Comparison of ENCODE assay signal across 9 cellular contexts in genomic region chr7:72493850-72494661, GRCh38.
A peak's percentile ranks its signal among the peaks of the same experiment; 100 is the strongest.
DNase-seq lines count a peak whose midpoint lies in the region; ATAC-seq and TF ChIP-seq lines count a peak whose summit lies in the region.
"Had no signal": no experiment of that assay in that cellular context is flagged by ENCODE, and none has a peak within 500 bp of the region (broad histone marks: within the 10 kb centered on the region; RNA-seq: fewer than 3 reads in every experiment).

No MANE protein-coding gene starts in this region.

- no peaks in the 10 kb centered on the region for H3K27me3 ChIP-seq in CD8-positive, alpha-beta T cell (ENCODE audit: insufficient read depth, low read length)
- H3K27me3 ChIP-seq in thyroid gland = no peaks in the 10 kb centered on the region

- TF ChIP-seq CTCF in CD8-positive, alpha-beta T cell (IDR thresholded peaks at IDR 0.05) = peak; percentile 74
- TF ChIP-seq CTCF in thyroid gland (IDR thresholded peaks at IDR 0.05) = peak in 5 of 6 experiments; percentile 34 to 76 (median 57)

- H3K27ac ChIP-seq in CD8-positive, alpha-beta T cell (ENCODE audit: low read depth, low read length) = no peak overlapping the region
- no peak overlapping the region for H3K27ac ChIP-seq in thyroid gland

- no peaks in the 10 kb centered on the region for H3K4me1 Mint-ChIP-seq in CD8-positive, alpha-beta T cell (ENCODE audit: low read depth)
- no peaks in the 10 kb centered on the region for H3K4me1 Mint-ChIP-seq in activated CD4-positive, alpha-beta memory T cell treated with anti-CD3 and anti-CD28 coated beads for 36 hours (ENCODE audit: low read depth)

- H3K36me3 ChIP-seq in CD8-positive, alpha-beta T cell (ENCODE audit: insufficient read depth, low read length) = no peaks in the 10 kb centered on the region
- no peaks in the 10 kb centered on the region for H3K36me3 ChIP-seq in thyroid gland

- POLR2A ChIA-PET in CD8-positive, alpha-beta T cell (lab: Charles Lee) = no interaction called here
- POLR2A ChIA-PET in activated CD4-positive, alpha-beta memory T cell treated with anti-CD3 and anti-CD28 coated beads for 36 hours (lab: Charles Lee) = no interaction called here

- peaks cover 13% of the 10 kb centered on the region for H3K9me3 Mint-ChIP-seq in CD8-positive, alpha-beta T cell
- H3K9me3 Mint-ChIP-seq in activated CD4-positive, alpha-beta memory T cell treated with anti-CD3 and anti-CD28 coated beads for 36 hours = peaks cover 6% of the 10 kb centered on the region

- H3K4me1 ChIP-seq in CD8-positive, alpha-beta T cell (ENCODE audit: insufficient read depth, low read length) = no peaks in the 10 kb centered on the region
- H3K4me1 ChIP-seq in thyroid gland = no peaks in the 10 kb centered on the region

- TF ChIP-seq POLR2A in erythroblast (IDR thresholded peaks at IDR 0.05; ENCODE audit: low read length) (no peak), thyroid gland (IDR thresholded peaks at IDR 0.05) (no peak)

- H3K9me3 ChIP-seq in CD8-positive, alpha-beta T cell (ENCODE audit: low read length) = no peaks in the 10 kb centered on the region
- H3K9me3 ChIP-seq in thyroid gland = no peaks in the 10 kb centered on the region

- H3K4me3 ChIP-seq in CD8-positive, alpha-beta T cell (ENCODE audit: low read depth, low read length) = no peak overlapping the region
- H3K4me3 ChIP-seq in thyroid gland (replicated peaks in 1 of 3) = no peak overlapping the region

- peak in 6 of 7 experiments; percentile 18 to 57 (median 44) for DNase-seq in CD8-positive, alpha-beta T cell
- DNase-seq in H4 (ENCODE audit: low spot score) (peak; percentile 69), NCI-H226 (peak; percentile 15), erythroblast (lab: John Stamatoyannopoulos, UW) (peak; percentile 43 to 67), myocyte (ENCODE audit: low read depth) (peak; percentile 68), thyroid gland (peak; percentile 72 to 82)
- DNase-seq in activated CD4-positive, alpha-beta memory T cell treated with anti-CD3 and anti-CD28 coated beads for 36 hours = peak; percentile 56

- H3K27me3 Mint-ChIP-seq in CD8-positive, alpha-beta T cell (ENCODE audit: low read depth) = no peaks in the 10 kb centered on the region
- no peaks in the 10 kb centered on the region for H3K27me3 Mint-ChIP-seq in activated CD4-positive, alpha-beta memory T cell treated with anti-CD3 and anti-CD28 coated beads for 36 hours
- H3K27me3 Mint-ChIP-seq: stimulated activated naive CD8-positive, alpha-beta T cell treated with anti-CD3 and anti-CD28 coated beads, Interleukin-15, Interleukin-2, amounts not matched to agents 100 ng/mL and 50 ng/mL, for 24 hours had no signal

- 50 to 64% methylated on average over 14 to 17 of the region's 17 CpGs for WGBS in thyroid gland, 2 donors

- no peak for ATAC-seq in CD8-positive, alpha-beta T cell
- no peak for ATAC-seq in HG03378 (IDR thresholded peaks at IDR 0.05; ENCODE audit: unreplicated experiment)

- CTCF ChIA-PET in CD8-positive, alpha-beta T cell (lab: Charles Lee) = interaction anchor here (0.6 to 1.4 kb wide), 5 partner anchors 9 to 21 kb away, joined by 3 to 4 read pairs (median 3); no protein-coding TSS in a partner anchor
- CTCF ChIA-PET in activated CD4-positive, alpha-beta memory T cell treated with anti-CD3 and anti-CD28 coated beads for 36 hours (lab: Charles Lee) = interaction anchor here (0.6 to 1.1 kb wide), 4 partner anchors 79 to 742 kb away, joined by 3 to 5 read pairs (median 3); no protein-coding TSS in a partner anchor

- no peak overlapping the region for H3K27ac Mint-ChIP-seq in CD8-positive, alpha-beta T cell
- no peak overlapping the region for H3K27ac Mint-ChIP-seq in activated CD4-positive, alpha-beta memory T cell treated with anti-CD3 and anti-CD28 coated beads for 36 hours
- H3K27ac Mint-ChIP-seq: stimulated activated naive CD8-positive, alpha-beta T cell treated with anti-CD3 and anti-CD28 coated beads, Interleukin-15, Interleukin-2, amounts not matched to agents 100 ng/mL and 50 ng/mL, for 24 hours had no signal

- intact Hi-C loops in CD8-positive, alpha-beta T cell (cut with DNase I, micrococcal nuclease) = loop anchor here in 1 of 2 experiments (10.0 kb wide), 1 partner anchor 739 kb away; no protein-coding TSS in a partner anchor
- intact Hi-C loops in activated CD4-positive, alpha-beta memory T cell treated with anti-CD3 and anti-CD28 coated beads for 36 hours (cut with micrococcal nuclease) = loop anchor here (10.0 kb wide), 1 partner anchor 739 kb away; no protein-coding TSS in a partner anchor
- intact Hi-C loops in thyroid gland (cut with DNase I) = no loop called here

- no peaks in the 10 kb centered on the region for H3K36me3 Mint-ChIP-seq in CD8-positive, alpha-beta T cell
- H3K36me3 Mint-ChIP-seq in activated CD4-positive, alpha-beta memory T cell treated with anti-CD3 and anti-CD28 coated beads for 36 hours = no peaks in the 10 kb centered on the region

- H3K4me3 Mint-ChIP-seq in CD8-positive, alpha-beta T cell = no peak overlapping the region
- H3K4me3 Mint-ChIP-seq in activated CD4-positive, alpha-beta memory T cell treated with anti-CD3 and anti-CD28 coated beads for 36 hours = no peak overlapping the region
- H3K4me3 Mint-ChIP-seq: stimulated activated naive CD8-positive, alpha-beta T cell treated with anti-CD3 and anti-CD28 coated beads, Interleukin-15, Interleukin-2, amounts not matched to agents 100 ng/mL and 50 ng/mL, for 24 hours had no signal

Comparison
In these comparisons a context has a peak if more than half of its experiments do, and no peak if none do; other contexts are left out.
1. DNase-seq: peak in every context shown above with its lines; median percentile 77 in thyroid gland; 69 in H4; 68 in myocyte; 56 in activated CD4-positive, alpha-beta memory T cell treated with anti-CD3 and anti-CD28 coated beads for 36 hours; 55 in erythroblast; 44 in CD8-positive, alpha-beta T cell; 15 in NCI-H226.